In genomic region chr4:4401049-4401448, GRCh38 we compare ENCODE assay signal across 18 cellular contexts. TPM values are rescaled to one million over a fixed set of nuclear protein-coding genes. Genes with fewer than 3 reads are reported as not detected.
DNase-seq lines count a peak whose midpoint lies in the region; TF ChIP-seq lines count a peak whose summit lies in the region.
"Had no signal": no experiment of that assay in that cellular context is flagged by ENCODE, and none has a peak within 500 bp of the region (broad histone marks: within the 10 kb centered on the region; RNA-seq: fewer than 3 reads in every experiment).

No MANE protein-coding gene starts in this region.

- H3K9me3 ChIP-seq in BE2C (no peaks in the 10 kb centered on the region), WERI-Rb-1 (ENCODE audit: severe bottlenecking) (no peaks in the 10 kb centered on the region), GM23248 (ENCODE audit: low read depth) (no peaks in the 10 kb centered on the region)

- H3K79me2 ChIP-seq in GM23248 (ENCODE audit: insufficient read depth) = no peaks in the 10 kb centered on the region

- H3K27me3 ChIP-seq in BE2C (no peaks in the 10 kb centered on the region), WERI-Rb-1 (ENCODE audit: insufficient read depth, low read depth, severe bottlenecking) (peaks cover 11% of the 10 kb centered on the region), GM23248 (replicated peaks; ENCODE audit: insufficient read depth) (peaks cover 50% of the 10 kb centered on the region)

- no peaks in the 10 kb centered on the region for H3F3A ChIP-seq in GM23248 (ENCODE audit: insufficient read depth)

- H3K4me2 ChIP-seq in GM23248 (ENCODE audit: unreplicated experiment) = no peak overlapping the region
- H3K4me2 ChIP-seq: A549 had no signal

- no peaks in the 10 kb centered on the region for H4K20me1 ChIP-seq in GM23248 (ENCODE audit: insufficient read depth)

- H3K4me1 ChIP-seq in BE2C = peaks cover 42% of the 10 kb centered on the region
- no peaks in the 10 kb centered on the region for H3K4me1 ChIP-seq in GM23248 (ENCODE audit: insufficient read depth)
- H3K4me1 ChIP-seq: A549 had no signal

- H3K27ac ChIP-seq in WERI-Rb-1 = no peak overlapping the region
- H3K27ac ChIP-seq in GM23248 = no peak overlapping the region
- H3K27ac ChIP-seq: A549 had no signal

- H3K9ac ChIP-seq in GM23248 = no peak overlapping the region

- WGBS in GM23248 (ENCODE audit: low coverage in 1 of 2, low lambda C conversion rate in 2 of 2, missing lambda C conversion rate in 2 of 2), 2 experiments = 12 to 18% methylated on average over 8 of the region's 8 CpGs

- no peaks in the 10 kb centered on the region for H3K9me2 ChIP-seq in GM23248 (ENCODE audit: insufficient read depth)

- H3K36me3 ChIP-seq in BE2C = peaks cover 69% of the 10 kb centered on the region
- no peaks in the 10 kb centered on the region for H3K36me3 ChIP-seq in WERI-Rb-1
- no peaks in the 10 kb centered on the region for H3K36me3 ChIP-seq in GM23248 (ENCODE audit: low read depth)

- H3K4me3 ChIP-seq in BE2C (ENCODE audit: low read depth, low read length) (0 out of 2 replicates have a peak overlapping the region, but pooled peaks have one; percentile 6), WERI-Rb-1 (ENCODE audit: low read depth, low read length) (no peak overlapping the region), GM23248 (no peak overlapping the region)
- H3K4me3 ChIP-seq: A549 had no signal

- in situ Hi-C loops in GM23248 (cut with MboI) = no loop called here

- no peak overlapping the region for H2AFZ ChIP-seq in GM23248

- peak; percentile 52 for DNase-seq in BE2C
- DNase-seq in NCI-H82 treated with DMSO at 0.1 percent for 48 hours (lab: John Stamatoyannopoulos, UW; ENCODE audit: unreplicated experiment) = peak; percentile 61
- DNase-seq in WERI-Rb-1 = peak; percentile 44
- no peak for DNase-seq in GM23248
- DNase-seq in NCI-H128 (lab: John Stamatoyannopoulos, UW; ENCODE audit: unreplicated experiment) = no peak
- DNase-seq in OCI-M2 (lab: John Stamatoyannopoulos, UW; ENCODE audit: unreplicated experiment) = no peak
- DNase-seq: 8988T; ACHN; AML-193; C1 segment of cervical spinal cord; Calu3; CD4-positive, alpha-beta memory T cell; COR-L47; DMS53; DMS79 treated with DMSO at 0.1 percent for 48 hours; GF-D8; H9 had no signal

- no peak for TF ChIP-seq CTCF in BE2C (IDR thresholded peaks at IDR 0.05; ENCODE audit: low read depth, low read length)
- no peak for TF ChIP-seq CTCF in WERI-Rb-1 (IDR thresholded peaks at IDR 0.05; ENCODE audit: low read depth, low read length)

RNA-seq across cellular contexts. Expression of gene NSG1, which starts 14.1 kb away (rescaled TPM):
- polyA plus RNA-seq in BE2C (2012; ENCODE audit: insufficient read depth, insufficient read length, low read depth) = 49.2 TPM
- 0.86 TPM in 1 of 2 replicates, not detected in the other for total RNA-seq in GM23248 (2014; rRNA removed; shearing (Covaris generic))
- 0.16 and 0.31 TPM in 2 replicates for polyA plus RNA-seq in GM23248 (2016; fragmentation: Nextera tagmentation; extraction: Ambion mirVana)
- total RNA-seq: Calu3 had no signal

Comparison
In these comparisons a context has a peak if more than half of its experiments do, and no peak if none do; other contexts are left out.
1. DNase-seq: peak in BE2C (single experiment), NCI-H82 treated with DMSO at 0.1 percent for 48 hours (single experiment) and WERI-Rb-1 (single experiment); none in GM23248 (single experiment), NCI-H128 (single experiment) and OCI-M2 (single experiment).